25 cellular contexts compared by ENCODE assay signal in the genomic region with DNA sequence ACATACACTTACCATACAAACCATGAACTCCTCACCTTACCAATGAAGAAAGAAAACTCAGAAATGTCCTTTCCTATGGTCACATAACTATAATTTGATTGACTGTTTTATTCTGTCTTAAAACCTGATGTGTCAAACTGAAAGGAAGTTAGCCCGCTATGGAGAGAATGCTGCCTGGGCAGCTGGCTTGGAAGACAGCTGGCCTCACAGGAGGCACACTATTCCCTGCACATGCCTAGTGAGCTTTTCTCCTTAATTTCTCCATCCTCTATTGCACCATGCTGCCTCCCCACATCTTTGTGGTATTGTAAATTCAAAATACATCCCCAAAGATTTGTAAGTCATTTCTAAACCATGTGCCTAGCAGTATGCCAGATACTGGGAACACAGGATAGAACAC.
"Had no signal": no experiment of that assay in that cellular context is flagged by ENCODE, and none has a peak within 500 bp of the region (broad histone marks: within the 10 kb centered on the region; RNA-seq: fewer than 3 reads in every experiment).

No MANE protein-coding gene starts in this region.

- H3K27ac ChIP-seq: ascending aorta, WERI-Rb-1 had no signal

- H3K4me1 ChIP-seq: ascending aorta had no signal

- H3K36me3 ChIP-seq: ascending aorta, WERI-Rb-1 had no signal

- H3K36me3 Mint-ChIP-seq: activated naive CD4-positive, alpha-beta T cell treated with anti-CD3 and anti-CD28 coated beads, Interleukin-2, amount 50 U/mL, for 24 hours had no signal

- H3K9me3 Mint-ChIP-seq: activated CD4-positive, alpha-beta T cell treated with anti-CD3 and anti-CD28 coated beads, Interleukin-2, amount 10 ng/mL, durations not matched to agents 24 days and 14 days; activated CD8-positive, alpha-beta T cell treated with anti-CD3 and anti-CD28 coated beads for 36 hours; activated naive CD4-positive, alpha-beta T cell treated with anti-CD3 and anti-CD28 coated beads, Interleukin-2, amount 50 U/mL, for 24 hours; activated T-cell treated with anti-CD3 and anti-CD28 coated beads, Interleukin-2, amount 50 U/mL, for 24 hours; activated T-helper 2 cell treated with anti-CD3 and anti-CD28 coated beads, Interferon-gamma antibody, Interleukin-2, Interleukin-4, amounts not matched to agents 10 μg/mL and 5 μg/mL and 100 μg/mL, durations not matched to agents 14 hours and 24 hours and 36 hours had no signal

- H3K9me3 ChIP-seq: ascending aorta had no signal

- DNase-seq: activated CD4-positive, alpha-beta T cell treated with anti-CD3 and anti-CD28 coated beads, Interleukin-2, amount 10 ng/mL, durations not matched to agents 24 days and 14 days; activated CD4-positive, alpha-beta T cell treated with anti-CD3 and anti-CD28 coated beads, Interleukin-2, amount 50 U/mL, for 4 hours; activated CD4-positive, CD25-positive, alpha-beta regulatory T cell; activated CD8-positive, alpha-beta T cell treated with anti-CD3 and anti-CD28 coated beads for 36 hours; activated gamma-delta T cell; activated naive CD4-positive, alpha-beta T cell treated with Interleukin-2 at 50 U/mL for 16 hours; activated naive CD8-positive, alpha-beta T cell treated with anti-CD3 and anti-CD28 coated beads, Interleukin-2, amount 10 ng/mL, durations not matched to agents 7 days and 5 days; activated T-cell treated with anti-CD3 and anti-CD28 coated beads, Interleukin-2, amount 50 U/mL, for 24 hours; amygdala; Kasumi-1; KG1; NCI-H1092 treated with DMSO at 0.1 percent for 48 hours; NCI-H1417; NCI-H1694; NCI-H1930; NCI-H2081 treated with DMSO at 0.1 percent for 48 hours; NCI-H226; NCI-H446 treated with DMSO at 0.1 percent for 48 hours; OCI-M1; Right ventricle myocardium superior; T1000; WERI-Rb-1 had no signal

- H3K4me1 Mint-ChIP-seq: activated CD4-positive, alpha-beta T cell treated with anti-CD3 and anti-CD28 coated beads, Interleukin-2, amount 10 ng/mL, durations not matched to agents 24 days and 14 days; activated naive CD4-positive, alpha-beta T cell treated with anti-CD3 and anti-CD28 coated beads, Interleukin-2, amount 50 U/mL, for 24 hours; activated naive CD8-positive, alpha-beta T cell treated with anti-CD3 and anti-CD28 coated beads, Interleukin-2, amount 10 ng/mL, durations not matched to agents 7 days and 5 days had no signal

- H3K4me3 Mint-ChIP-seq: activated CD4-positive, alpha-beta T cell treated with anti-CD3 and anti-CD28 coated beads, Interleukin-2, amount 10 ng/mL, durations not matched to agents 24 days and 14 days; activated CD8-positive, alpha-beta T cell treated with anti-CD3 and anti-CD28 coated beads for 36 hours; activated naive CD4-positive, alpha-beta T cell treated with anti-CD3 and anti-CD28 coated beads, Interleukin-2, amount 50 U/mL, for 24 hours; activated naive CD8-positive, alpha-beta T cell treated with anti-CD3 and anti-CD28 coated beads, Interleukin-2, amount 10 ng/mL, durations not matched to agents 7 days and 5 days; activated T-cell treated with anti-CD3 and anti-CD28 coated beads, Interleukin-2, amount 50 U/mL, for 24 hours had no signal

- H3K27me3 ChIP-seq: ascending aorta had no signal

- H3K4me3 ChIP-seq: ascending aorta had no signal

- H3K27ac Mint-ChIP-seq: activated CD4-positive, alpha-beta T cell treated with anti-CD3 and anti-CD28 coated beads, Interleukin-2, amount 10 ng/mL, durations not matched to agents 24 days and 14 days; activated CD8-positive, alpha-beta T cell treated with anti-CD3 and anti-CD28 coated beads for 36 hours; activated naive CD4-positive, alpha-beta T cell treated with anti-CD3 and anti-CD28 coated beads, Interleukin-2, amount 50 U/mL, for 24 hours; activated naive CD8-positive, alpha-beta T cell treated with anti-CD3 and anti-CD28 coated beads, Interleukin-2, amount 10 ng/mL, durations not matched to agents 7 days and 5 days; activated T-cell treated with anti-CD3 and anti-CD28 coated beads, Interleukin-2, amount 50 U/mL, for 24 hours; activated T-helper 2 cell treated with anti-CD3 and anti-CD28 coated beads, Interferon-gamma antibody, Interleukin-2, Interleukin-4, amounts not matched to agents 10 μg/mL and 5 μg/mL and 100 μg/mL, durations not matched to agents 14 hours and 24 hours and 36 hours had no signal
